Comparison of ENCODE assay signal across 1 cellular context in genomic region chr15:90807074-90807646, GRCh38.
TF ChIP-seq lines count a peak whose summit lies in the region.

No MANE protein-coding gene starts in this region.

TF ChIP-seq in IMR-90, 13 proteins besides CTCF, POLR2A, EP300 and RAD21:
- TF ChIP-seq ELK1 (IDR thresholded peaks at IDR 0.05; ENCODE audit: borderline replicate concordance, low read depth, low read length): no peak
- no peak for TF ChIP-seq CHD1 (IDR thresholded peaks at IDR 0.05; ENCODE audit: low read depth, low read length)
- no peak for TF ChIP-seq CEBPB (IDR thresholded peaks at IDR 0.05; ENCODE audit: low read depth, low read length)
- no peak for TF ChIP-seq MXI1 (IDR thresholded peaks at IDR 0.05; ENCODE audit: borderline replicate concordance, low read depth, low read length)
- TF ChIP-seq MAFK (IDR thresholded peaks at IDR 0.05; ENCODE audit: low read depth, low read length): peak; percentile 11; the same call in 1 of the 2 replicates
- TF ChIP-seq BHLHE40 (IDR thresholded peaks at IDR 0.05; ENCODE audit: low read depth, low read length): no peak
- TF ChIP-seq MAZ (IDR thresholded peaks at IDR 0.05; ENCODE audit: borderline replicate concordance, low read depth, low read length): no peak
- no peak for TF ChIP-seq NFE2L2 (IDR thresholded peaks at IDR 0.05; ENCODE audit: low read depth, low read length)
- no peak for TF ChIP-seq RCOR1 (IDR thresholded peaks at IDR 0.05; ENCODE audit: insufficient replicate concordance, low read length)
